Comparison of ENCODE assay signal across 1 cellular context in the genomic region with DNA sequence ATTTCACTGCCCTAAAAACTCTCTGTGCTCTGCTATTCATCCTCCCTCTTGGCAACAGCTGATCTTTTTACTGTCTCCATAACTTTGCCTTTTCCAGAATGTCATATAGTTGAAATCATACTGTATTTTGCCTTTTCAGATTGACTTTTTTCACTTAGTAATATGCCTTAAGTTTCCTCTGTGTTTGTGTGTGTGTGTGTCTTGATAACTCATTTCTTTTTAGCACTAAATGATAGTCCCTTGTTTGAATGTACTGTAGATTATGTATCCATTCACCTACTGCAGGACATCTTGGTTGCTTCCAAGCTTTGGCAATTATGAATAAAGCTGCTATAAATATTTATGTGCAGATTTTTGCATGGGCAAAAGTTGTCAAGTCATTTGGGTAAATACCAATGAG.
TF ChIP-seq lines count a peak whose summit lies in the region.

No MANE protein-coding gene starts in this region.

TF ChIP-seq in GM12891, 5 proteins besides CTCF, POLR2A, EP300 and RAD21:
- no peak for TF ChIP-seq POLR2AphosphoS5 (IDR thresholded peaks at IDR 0.05; ENCODE audit: low read depth, low read length)
- TF ChIP-seq SPI1 (IDR thresholded peaks at IDR 0.05; ENCODE audit: low read depth, low read length) = no peak
- TF ChIP-seq POU2F2 (IDR thresholded peaks at IDR 0.05; ENCODE audit: low read depth, low read length) = no peak
- TF ChIP-seq TAF1 (IDR thresholded peaks at IDR 0.05; ENCODE audit: low read depth, low read length) = no peak
- TF ChIP-seq PAX5 (IDR thresholded peaks at IDR 0.05; ENCODE audit: insufficient read depth, low read length, severe bottlenecking) = no peak
